ENCODE assay signal across 12 cellular contexts in the genomic region with DNA sequence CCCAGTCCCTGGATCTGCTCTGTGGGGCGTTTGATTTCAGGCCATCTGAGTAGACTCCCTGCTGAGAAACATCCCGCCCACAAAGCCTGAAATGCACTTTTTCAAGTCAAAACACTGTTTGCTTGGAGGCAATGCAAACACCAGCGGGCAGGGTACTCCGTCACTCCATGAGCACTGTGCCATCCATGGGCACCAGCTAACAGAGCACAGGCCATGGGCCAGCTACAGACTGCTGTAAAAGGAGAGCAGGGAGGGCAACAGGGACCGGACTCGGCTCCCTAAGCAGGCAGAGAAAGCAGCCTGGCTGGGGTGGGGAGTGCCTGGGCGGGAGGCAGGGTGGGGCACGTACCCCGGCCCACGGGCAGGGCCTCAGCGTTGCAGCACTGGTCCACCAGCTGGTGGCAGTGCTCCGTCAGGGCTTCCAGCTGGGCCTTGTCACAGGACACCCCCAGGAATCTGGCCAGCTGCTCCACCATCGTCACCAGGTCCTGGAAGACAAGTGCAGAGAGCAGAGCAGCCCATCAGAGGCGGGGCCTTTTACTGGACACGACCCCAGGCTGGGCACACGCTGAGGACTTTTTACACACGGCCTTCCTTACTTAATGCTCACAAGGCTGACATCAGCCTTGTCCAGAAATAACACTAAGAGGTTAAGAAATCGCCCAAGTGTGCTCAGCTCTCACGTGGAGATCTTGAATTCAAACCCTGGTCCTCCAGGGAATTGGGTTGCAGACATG. TPM values are rescaled to one million over a fixed set of nuclear protein-coding genes. Genes with fewer than 3 reads are reported as not detected.
DNase-seq lines count a peak whose midpoint lies in the region; ATAC-seq and TF ChIP-seq lines count a peak whose summit lies in the region.
"Had no signal": no experiment of that assay in that cellular context is flagged by ENCODE, and none has a peak within 500 bp of the region (broad histone marks: within the 10 kb centered on the region; RNA-seq: fewer than 3 reads in every experiment).

No MANE protein-coding gene starts in this region.

- TF ChIP-seq POLR2A in lower leg skin (IDR thresholded peaks at IDR 0.05) (no peak), upper lobe of left lung (IDR thresholded peaks at IDR 0.05) (no peak)

- intact Hi-C loops in lower leg skin (cut with DNase I; ENCODE audit: low total_unique reads), result loop anchor here (5.0 kb wide), 1 partner anchor 442 kb away; no protein-coding TSS in a partner anchor

- H3K4me3 ChIP-seq in lower leg skin (ENCODE audit: low read depth, poor library complexity, severe bottlenecking) (no peak overlapping the region), upper lobe of left lung (no peak overlapping the region)
- H3K4me3 ChIP-seq: transverse colon had no signal

- H3K27me3 ChIP-seq in upper lobe of left lung, result no peaks in the 10 kb centered on the region

- TF ChIP-seq EP300 in upper lobe of left lung (IDR thresholded peaks at IDR 0.05), result peak in 1 of 4 donors; percentile 71

- peaks cover 0 to 4% (median 1%) of the 10 kb centered on the region in 4 donors for H3K4me1 ChIP-seq in upper lobe of left lung

- TF ChIP-seq CTCF in lower leg skin (IDR thresholded peaks at IDR 0.05) (no peak), upper lobe of left lung (IDR thresholded peaks at IDR 0.05) (no peak)

- no peaks in the 10 kb centered on the region for H3K36me3 ChIP-seq in upper lobe of left lung
- H3K36me3 ChIP-seq: transverse colon had no signal

- H3K9me3 ChIP-seq in upper lobe of left lung, result no peaks in the 10 kb centered on the region
- H3K9me3 ChIP-seq: transverse colon had no signal

- DNase-seq in NCI-H2171 treated with DMSO at 0.1 percent for 48 hours (lab: John Stamatoyannopoulos, UW) (peak; percentile 72), NCI-H2171 (lab: John Stamatoyannopoulos, UW) (no peak), dedifferentiated amniotic fluid mesenchymal stem cell (ENCODE audit: extremely low spot score) (peak; percentile 21), lower leg skin (ENCODE audit: low spot score in 2 of 2) (peak; percentile 60 to 97), upper lobe of left lung (peak; percentile 42 to 86), SKM-1 (lab: John Stamatoyannopoulos, UW; ENCODE audit: unreplicated experiment) (no peak), HuH-7 (ENCODE audit: low spot score) (no peak)
- DNase-seq: T-helper 17 cell, transverse colon had no signal

- WGBS in lower leg skin, 2 donors, result 46 to 53% methylated on average over 19 of the region's 19 CpGs
- WGBS in upper lobe of left lung, 2 donors, result 62 to 69% methylated on average over 7 to 19 of the region's 19 CpGs

- peak overlapping the region in 2 of 4 donors; percentile 80 to 84 for H3K27ac ChIP-seq in upper lobe of left lung
- H3K27ac ChIP-seq: 22Rv1 had no signal

- ATAC-seq in upper lobe of left lung (ENCODE audit: low FRiP score in 2 of 2), result peak; percentile 41 to 54
- ATAC-seq in GM19455 (IDR thresholded peaks at IDR 0.05; ENCODE audit: unreplicated experiment), result no peak
- ATAC-seq: T-helper 17 cell had no signal

RNA-seq across cellular contexts. Expression of gene EFCAB6, which starts 16.8 kb away (rescaled TPM):
- total RNA-seq in lower leg skin (1 to 10 TPM in 3 of 4 donors, under 1 TPM in 1; 0.44 to 4.2 (median 1.8) TPM), upper lobe of left lung (10 to 100 TPM in 2 of 6 donors, 1 to 10 TPM in 4; 2.4 to 94.3 (median 6.6) TPM)

RNA-seq across cellular contexts. Expression of gene SULT4A1, which starts 33.4 kb away (rescaled TPM):
- total RNA-seq in lower leg skin (not detected), upper lobe of left lung (not detected)
- total RNA-seq: lung microvascular endothelial cell, T-helper 17 cell had no signal

Comparison
In these comparisons a context has a peak if more than half of its experiments do, and no peak if none do; other contexts are left out.
1. DNase-seq: peak in NCI-H2171 treated with DMSO at 0.1 percent for 48 hours (single experiment), dedifferentiated amniotic fluid mesenchymal stem cell (single experiment), lower leg skin (2 of 2) and upper lobe of left lung (2 of 2); none in NCI-H2171 (single experiment), SKM-1 (single experiment) and HuH-7 (single experiment).